In the genomic region with DNA sequence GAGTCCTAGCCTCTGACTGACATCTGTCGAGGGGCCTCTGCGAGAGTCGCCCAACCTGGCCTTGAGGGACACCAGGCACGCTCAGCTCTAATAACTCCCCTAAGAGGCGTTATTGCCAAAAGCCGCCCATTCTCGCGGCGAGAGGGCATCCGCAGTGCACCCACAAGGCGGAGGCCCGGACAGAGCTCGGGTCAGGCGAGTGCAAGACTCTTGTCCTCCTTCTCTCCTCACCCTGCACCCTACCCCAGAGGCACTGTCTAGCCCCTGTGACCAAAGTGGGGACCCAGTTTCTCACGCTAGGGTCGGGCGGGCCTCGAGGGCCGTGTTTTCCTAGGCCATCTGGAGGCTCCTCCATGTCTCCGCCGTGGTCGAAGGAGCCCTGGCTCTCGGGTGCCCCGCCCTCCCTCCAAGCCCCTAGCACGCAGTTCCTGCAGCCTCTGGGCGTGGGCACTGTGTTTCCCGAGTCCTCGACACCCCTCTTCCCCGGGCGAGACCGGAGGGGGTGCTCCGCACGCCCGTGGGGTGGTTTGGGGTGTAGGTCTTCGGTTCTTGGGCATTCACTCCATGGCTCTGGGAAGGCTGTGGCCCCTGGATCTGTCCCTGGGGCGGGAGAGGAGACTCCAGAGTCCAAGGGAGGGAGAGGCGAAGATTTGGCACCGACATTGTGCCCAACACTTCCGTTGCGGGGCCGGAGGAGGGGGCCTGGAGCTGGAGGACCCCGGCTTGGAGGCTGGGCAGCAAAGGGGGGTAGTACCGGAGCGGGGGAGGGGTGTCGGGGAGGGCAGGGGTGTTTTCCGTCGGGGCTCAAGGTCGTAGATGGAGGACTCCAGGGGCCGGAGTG, we compare ENCODE assay signal across 12 cellular contexts. TPM values are rescaled to one million over a fixed set of nuclear protein-coding genes. Genes with fewer than 3 reads are reported as not detected.
DNase-seq lines count a peak whose midpoint lies in the region; ATAC-seq and TF ChIP-seq lines count a peak whose summit lies in the region.
"Had no signal": no experiment of that assay in that cellular context is flagged by ENCODE, and none has a peak within 500 bp of the region (broad histone marks: within the 10 kb centered on the region; RNA-seq: fewer than 3 reads in every experiment).

No MANE protein-coding gene starts in this region.

- no peak overlapping the region for H3K27ac ChIP-seq in uterus
- H3K27ac ChIP-seq: heart right ventricle, skin epidermis had no signal

- H3K9me3 Mint-ChIP-seq in activated T-cell treated with anti-CD3 and anti-CD28 coated beads, Interleukin-2, amount 50 U/mL, for 4 hours = no peaks in the 10 kb centered on the region
- H3K9me3 Mint-ChIP-seq in glutamatergic neuron (ENCODE audit: unreplicated experiment) = peaks cover 20% of the 10 kb centered on the region
- H3K9me3 Mint-ChIP-seq in stimulated activated memory B cell treated with anti-CD40 and anti-IgM and Interleukin-4, amounts not matched to agents 10 μg/mL and 1 μg/mL and 100 μg/mL, for 72 hours = no peaks in the 10 kb centered on the region

- TF ChIP-seq CTCF in glutamatergic neuron (IDR thresholded peaks at IDR 0.05; ENCODE audit: partially characterized antibody, unreplicated experiment) (no peak), uterus (IDR thresholded peaks at IDR 0.05) (no peak)

- H3K36me3 ChIP-seq in uterus = no peaks in the 10 kb centered on the region

- H3K4me3 ChIP-seq in uterus = no peak overlapping the region

- no peaks in the 10 kb centered on the region for H3K9me3 ChIP-seq in uterus
- H3K9me3 ChIP-seq: heart right ventricle had no signal

- no peak for DNase-seq in activated T-cell treated with anti-CD3 and anti-CD28 coated beads, Interleukin-2, amount 50 U/mL, for 4 hours
- DNase-seq in activated T-cell treated with anti-CD3 and anti-CD28 coated beads, Interleukin-2, amount 50 U/mL, for 1 hour = no peak
- DNase-seq in SK-N-DZ (ENCODE audit: low spot score) = peak; percentile 35
- DNase-seq in glutamatergic neuron = peak; percentile 52
- no peak for DNase-seq in uterus
- no peak for DNase-seq in activated gamma-delta T cell treated with Interleukin-2 at 50 U/mL for 16 hours
- DNase-seq: COR-L47, heart right ventricle, NCI-H1694 had no signal

- intact Hi-C loops in uterus (cut with DNase I; ENCODE audit: low total_unique reads) = loop anchor here (5.0 kb wide), 1 partner anchor 157 kb away; no protein-coding TSS in a partner anchor

- TF ChIP-seq POLR2A in uterus (IDR thresholded peaks at IDR 0.05) = no peak

- peaks cover 0 to 33% of the 10 kb centered on the region in 2 donors for H3K4me1 ChIP-seq in uterus

- peaks cover 19 to 22% of the 10 kb centered on the region in 2 donors for H3K27me3 ChIP-seq in uterus

- peaks cover 56% of the 10 kb centered on the region for H3K27me3 Mint-ChIP-seq in activated T-cell treated with anti-CD3 and anti-CD28 coated beads, Interleukin-2, amount 50 U/mL, for 4 hours (ENCODE audit: low read depth)
- peaks cover 17% of the 10 kb centered on the region for H3K27me3 Mint-ChIP-seq in glutamatergic neuron (ENCODE audit: unreplicated experiment)
- H3K27me3 Mint-ChIP-seq in stimulated activated memory B cell treated with anti-CD40 and anti-IgM and Interleukin-4, amounts not matched to agents 10 μg/mL and 1 μg/mL and 100 μg/mL, for 72 hours = peaks cover 70% of the 10 kb centered on the region

- H3K4me1 Mint-ChIP-seq in activated T-cell treated with anti-CD3 and anti-CD28 coated beads, Interleukin-2, amount 50 U/mL, for 4 hours (ENCODE audit: low read depth) = peaks cover 16% of the 10 kb centered on the region
- H3K4me1 Mint-ChIP-seq in glutamatergic neuron (ENCODE audit: low read depth, unreplicated experiment) = peaks cover 19% of the 10 kb centered on the region
- H3K4me1 Mint-ChIP-seq in stimulated activated memory B cell treated with anti-CD40 and anti-IgM and Interleukin-4, amounts not matched to agents 10 μg/mL and 1 μg/mL and 100 μg/mL, for 72 hours = peaks cover 36% of the 10 kb centered on the region

- H3K36me3 Mint-ChIP-seq in activated T-cell treated with anti-CD3 and anti-CD28 coated beads, Interleukin-2, amount 50 U/mL, for 4 hours (ENCODE audit: insufficient read depth) = no peaks in the 10 kb centered on the region
- peaks cover 10% of the 10 kb centered on the region for H3K36me3 Mint-ChIP-seq in glutamatergic neuron (ENCODE audit: unreplicated experiment)
- H3K36me3 Mint-ChIP-seq in stimulated activated memory B cell treated with anti-CD40 and anti-IgM and Interleukin-4, amounts not matched to agents 10 μg/mL and 1 μg/mL and 100 μg/mL, for 72 hours = no peaks in the 10 kb centered on the region

- H3K4me3 Mint-ChIP-seq in activated T-cell treated with anti-CD3 and anti-CD28 coated beads, Interleukin-2, amount 50 U/mL, for 4 hours = peak overlapping the region; percentile 35
- peak overlapping the region; percentile 78 for H3K4me3 Mint-ChIP-seq in glutamatergic neuron (ENCODE audit: unreplicated experiment)
- H3K4me3 Mint-ChIP-seq in stimulated activated memory B cell treated with anti-CD40 and anti-IgM and Interleukin-4, amounts not matched to agents 10 μg/mL and 1 μg/mL and 100 μg/mL, for 72 hours = peak overlapping the region; percentile 53

- no peak for ATAC-seq in activated T-cell treated with anti-CD3 and anti-CD28 coated beads, Interleukin-2, amount 50 U/mL, for 4 hours
- no peak for ATAC-seq in stimulated activated memory B cell treated with anti-CD40 and anti-IgM and Interleukin-4, amounts not matched to agents 10 μg/mL and 1 μg/mL and 100 μg/mL, for 72 hours
- ATAC-seq in HG03520 (IDR thresholded peaks at IDR 0.05; ENCODE audit: unreplicated experiment) = no peak

- H3K27ac Mint-ChIP-seq in glutamatergic neuron (ENCODE audit: unreplicated experiment) = no peak overlapping the region
- no peak overlapping the region for H3K27ac Mint-ChIP-seq in stimulated activated memory B cell treated with anti-CD40 and anti-IgM and Interleukin-4, amounts not matched to agents 10 μg/mL and 1 μg/mL and 100 μg/mL, for 72 hours

RNA-seq across cellular contexts. Expression of a gene that starts 1.0 kb away (rescaled TPM):
- total RNA-seq in activated T-cell treated with anti-CD3 and anti-CD28 coated beads, Interleukin-2, amount 50 U/mL, for 4 hours = under 1 TPM; 0.13 to 0.52 (median 0.25) TPM
- polyA plus RNA-seq in SK-N-DZ (2014; cell fraction: cytosol; rRNA removed) = 2.3 and 4.6 TPM in 2 replicates
- 1.6 and 2.3 TPM in 2 replicates for polyA plus RNA-seq in SK-N-DZ (2014; cell fraction: nucleus; rRNA removed)
- total RNA-seq in glutamatergic neuron (ENCODE audit: unreplicated experiment) = 8.5 TPM
- total RNA-seq in uterus = under 1 TPM in 2 of 4 donors, not detected in 2; 0.14 to 0.67 TPM

RNA-seq across cellular contexts. Expression of a gene that starts 9.1 kb away (rescaled TPM):
- total RNA-seq in activated T-cell treated with anti-CD3 and anti-CD28 coated beads, Interleukin-2, amount 50 U/mL, for 4 hours = 1 to 10 TPM; 2.1 to 3.0 (median 2.9) TPM
- polyA plus RNA-seq in SK-N-DZ (2014; cell fraction: cytosol; rRNA removed) = 2,839 and 3,450 TPM in 2 replicates
- polyA plus RNA-seq in SK-N-DZ (2014; cell fraction: nucleus; rRNA removed) = 2,101 and 2,397 TPM in 2 replicates
- total RNA-seq in glutamatergic neuron (ENCODE audit: unreplicated experiment) = 846 TPM
- 100 to 1,000 TPM in 2 of 4 donors, 10 to 100 TPM in 2; 61.7 to 305 (median 103) TPM for total RNA-seq in uterus

RNA-seq across cellular contexts. Expression of a gene that starts 43.3 kb away (rescaled TPM):
- total RNA-seq in activated T-cell treated with anti-CD3 and anti-CD28 coated beads, Interleukin-2, amount 50 U/mL, for 4 hours = 100 to 1,000 TPM; 112 to 122 (median 118) TPM
- 54.5 and 58.7 TPM in 2 replicates for polyA plus RNA-seq in SK-N-DZ (2014; cell fraction: cytosol; rRNA removed)
- polyA plus RNA-seq in SK-N-DZ (2014; cell fraction: nucleus; rRNA removed) = 148 and 162 TPM in 2 replicates
- total RNA-seq in glutamatergic neuron (ENCODE audit: unreplicated experiment) (60.9 TPM), uterus (10 to 100 TPM; 13.5 to 55.3 (median 42.8) TPM)

Comparison
In these comparisons a context has a peak if more than half of its experiments do, and no peak if none do; other contexts are left out.
1. DNase-seq: peak in SK-N-DZ (single experiment) and glutamatergic neuron (single experiment); none in activated T-cell treated with anti-CD3 and anti-CD28 coated beads, Interleukin-2, amount 50 U/mL, for 4 hours (single experiment), activated T-cell treated with anti-CD3 and anti-CD28 coated beads, Interleukin-2, amount 50 U/mL, for 1 hour (single experiment), uterus (0 of 2) and activated gamma-delta T cell treated with Interleukin-2 at 50 U/mL for 16 hours (single experiment).
2. RNA of a gene that starts 9.1 kb away (total RNA-seq): 846 TPM in glutamatergic neuron (single experiment) and 61.7 to 305 TPM in uterus; 2.1 to 3.0 TPM in activated T-cell treated with anti-CD3 and anti-CD28 coated beads, Interleukin-2, amount 50 U/mL, for 4 hours; every median in the first group is over 10 times any median in the second.
3. Peak in every context shown above with its lines, with median percentiles within 50 percentile points of each other: H3K4me3 Mint-ChIP-seq.